Comparison of ENCODE assay signal across 8 cellular contexts in genomic region chr18:75211721-75212625, GRCh38. TPM values are rescaled to one million over a fixed set of nuclear protein-coding genes. Genes with fewer than 3 reads are reported as not detected.
DNase-seq lines count a peak whose midpoint lies in the region; ATAC-seq and TF ChIP-seq lines count a peak whose summit lies in the region.

No MANE protein-coding gene starts in this region.

- H3K4me1 ChIP-seq in BE2C (0 out of 2 replicates have a peak, but pooled peaks cover 3% of the 10 kb centered on the region), colonic mucosa (peaks cover 27% of the 10 kb centered on the region), lower lobe of right lung (peaks cover 53% of the 10 kb centered on the region)

- TF ChIP-seq CTCF in BE2C (IDR thresholded peaks at IDR 0.05; ENCODE audit: low read depth, low read length) (no peak), colonic mucosa (IDR thresholded peaks at IDR 0.05) (no peak), lower lobe of right lung (IDR thresholded peaks at IDR 0.05) (no peak)

- no peaks in the 10 kb centered on the region for H3K9me3 ChIP-seq in BE2C
- H3K9me3 ChIP-seq in colonic mucosa, result no peaks in the 10 kb centered on the region
- H3K9me3 ChIP-seq in lower lobe of right lung, result no peaks in the 10 kb centered on the region

- H3K27ac ChIP-seq in colonic mucosa (peak overlapping the region; percentile 84), lower lobe of right lung (peak overlapping the region; percentile 77), substantia nigra (ENCODE audit: low read depth, low read length, poor library complexity, severe bottlenecking) (peak overlapping the region; percentile 58)

- intact Hi-C loops in colonic mucosa (cut with DNase I) (no loop called here), lower lobe of right lung (cut with DNase I) (no loop called here)

- no peak for ATAC-seq in lower lobe of right lung
- ATAC-seq in GM21528 (IDR thresholded peaks at IDR 0.05; ENCODE audit: low FRiP score, unreplicated experiment), result no peak
- ATAC-seq in GM19467 (IDR thresholded peaks at IDR 0.05; ENCODE audit: unreplicated experiment), result no peak

- H3K36me3 ChIP-seq in BE2C, result no peaks in the 10 kb centered on the region
- H3K36me3 ChIP-seq in colonic mucosa, result no peaks in the 10 kb centered on the region
- H3K36me3 ChIP-seq in lower lobe of right lung, result no peaks in the 10 kb centered on the region

- peak overlapping the region; percentile 60 for H3K4me3 ChIP-seq in BE2C (ENCODE audit: low read depth, low read length)
- H3K4me3 ChIP-seq in colonic mucosa, result peak overlapping the region; percentile 76
- H3K4me3 ChIP-seq in lower lobe of right lung, result peak overlapping the region; percentile 74

- H3K9ac ChIP-seq in colonic mucosa (ENCODE audit: low read depth in 2 of 2, low read length in 2 of 2), result peak overlapping the region; percentile 72 to 88

- DNase-seq in BE2C (no peak), H4 (ENCODE audit: low spot score) (peak; percentile 32), SW480 (ENCODE audit: low spot score) (peak; percentile 44), colonic mucosa (peak; percentile 64), lower lobe of right lung (peak; percentile 63), substantia nigra (lab: John Stamatoyannopoulos, UW) (peak in 12 of 49 donors; percentile 10 to 69 (median 34))

- H3K27me3 ChIP-seq in BE2C (no peaks in the 10 kb centered on the region), colonic mucosa (no peaks in the 10 kb centered on the region), lower lobe of right lung (ENCODE audit: low read depth) (no peaks in the 10 kb centered on the region)

RNA-seq across cellular contexts. Expression of gene TSHZ1, which starts 1.4 kb away (rescaled TPM):
- polyA plus RNA-seq in BE2C (2012; ENCODE audit: insufficient read depth, insufficient read length, low read depth), result 10.4 TPM
- total RNA-seq in H4 (2014; rRNA removed; shearing (Covaris generic)), result 4.8 and 8.9 TPM in 2 replicates
- 10 to 100 TPM; 16.6 to 34.3 TPM for total RNA-seq in colonic mucosa
- 17.0 TPM for total RNA-seq in lower lobe of right lung

RNA-seq across cellular contexts. Expression of gene PTGR3, which starts 3.0 kb away (rescaled TPM):
- polyA plus RNA-seq in BE2C (2012; ENCODE audit: insufficient read depth, insufficient read length, low read depth), result 6.2 TPM
- 14.0 and 16.5 TPM in 2 replicates for total RNA-seq in H4 (2014; rRNA removed; shearing (Covaris generic))
- total RNA-seq in colonic mucosa, result 10 to 100 TPM; 43.4 to 59.1 TPM
- 37.3 TPM for total RNA-seq in lower lobe of right lung
